In the genomic region with DNA sequence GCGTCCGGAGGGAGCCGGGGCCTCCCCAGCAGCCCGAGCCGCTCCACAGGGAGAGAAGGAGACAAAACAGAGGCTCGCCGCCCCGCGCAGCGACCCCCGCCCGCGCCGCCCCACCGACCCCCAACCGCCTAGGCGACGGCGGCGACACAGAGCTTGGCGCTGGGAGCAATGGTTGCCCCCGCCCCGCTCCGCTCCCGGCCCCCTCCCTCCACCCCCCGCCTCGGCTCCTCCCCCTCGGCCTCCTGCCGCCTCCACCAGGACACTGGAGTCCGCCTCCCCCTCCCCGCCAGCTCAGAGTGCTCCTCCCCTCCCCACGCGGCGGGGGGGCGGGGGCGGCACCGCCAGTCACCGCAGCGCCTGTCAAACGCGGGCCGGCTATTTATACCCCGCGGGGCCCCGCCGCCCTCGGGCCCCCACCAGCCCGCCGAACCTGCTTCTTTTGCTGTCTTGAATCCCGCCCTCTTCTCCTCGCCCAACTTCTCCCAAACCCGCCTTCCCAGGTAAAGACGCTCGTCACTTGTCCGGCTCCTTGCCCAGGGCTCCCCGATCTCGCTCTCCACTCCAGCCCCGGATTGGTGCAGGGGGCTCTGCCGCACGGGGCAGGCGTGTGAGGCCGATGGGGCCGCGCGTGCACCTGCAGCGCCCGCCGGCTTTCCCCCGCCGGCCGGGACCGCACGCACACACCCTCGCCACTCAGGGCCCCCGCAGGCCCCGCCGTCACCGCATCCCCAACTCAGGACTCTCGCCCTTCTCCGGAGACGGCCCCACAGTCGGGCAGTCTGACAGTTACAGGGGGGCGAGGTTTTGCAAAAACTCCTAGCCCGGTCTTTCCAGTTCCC, we compare ENCODE assay signal across 8 cellular contexts. TPM values are rescaled to one million over a fixed set of nuclear protein-coding genes. Genes with fewer than 3 reads are reported as not detected.
DNase-seq lines count a peak whose midpoint lies in the region; ATAC-seq and TF ChIP-seq lines count a peak whose summit lies in the region.

ELF2 (minus strand) TSS at position 170 of the 839 bp plus-strand sequence. CDS start 39,517 bp downstream, outside the sequence.

- WGBS in endodermal cell (ENCODE audit: insufficient coverage in 1 of 2, insufficient read length in 1 of 2), 2 experiments = 0% methylated on average over 15 to 78 of the region's 84 CpGs
- 0 to 1% methylated on average over 34 to 39 of the region's 84 CpGs for WGBS in mesodermal cell (ENCODE audit: insufficient coverage in 2 of 2), 2 experiments

- no peaks in the 10 kb centered on the region for H3K36me3 Mint-ChIP-seq in endodermal cell (ENCODE audit: low read depth)

- peak; percentile 38 for ATAC-seq in GM21390 (IDR thresholded peaks at IDR 0.05; ENCODE audit: unreplicated experiment)

- DNase-seq in COLO829 (ENCODE audit: low spot score) = peak; percentile 76
- DNase-seq in HUDEP-2 (lab: John Stamatoyannopoulos, UW; ENCODE audit: unreplicated experiment in 76 of 76) = peak in 75 of 76 experiments; percentile 36 to 96 (median 84)
- DNase-seq in NT2/D1 (ENCODE audit: low read depth, low spot score) = no peak
- DNase-seq in activated CD8-positive, alpha-beta memory T cell treated with anti-CD3 and anti-CD28 coated beads, Interleukin-2, amount 50 U/mL, for 24 hours (ENCODE audit: extremely low read depth) = peak; percentile 26
- peak; percentile 95 for DNase-seq in endodermal cell
- DNase-seq in stimulated activated CD8-positive, alpha-beta memory T cell treated with anti-CD3 and anti-CD28 coated beads, Interleukin-15, amount 100 ng/mL, for 24 hours (ENCODE audit: low read depth) = peak; percentile 48

- peak within 1 kb of the TSS; percentile 97 for H3K27ac Mint-ChIP-seq in endodermal cell

- H3K27me3 ChIP-seq in NT2/D1 (ENCODE audit: insufficient read depth, insufficient read length) (no peaks in the 10 kb centered on the region), endodermal cell (ENCODE audit: control insufficient read depth, insufficient read depth, low read length, poor library complexity, severe bottlenecking) (no peaks in the 10 kb centered on the region)

- H3K9ac ChIP-seq in NT2/D1 (ENCODE audit: insufficient read length, low read depth) (peak within 1 kb of the TSS; percentile 89), endodermal cell (ENCODE audit: extremely low read depth, low read length, poor library complexity, severe bottlenecking) (peak within 1 kb of the TSS; percentile 98)

- no peak for TF ChIP-seq CTCF in endodermal cell (conservative IDR thresholded peaks at IDR 0.05)

- H3K27ac ChIP-seq in endodermal cell (ENCODE audit: low read depth, low read length) (peak within 1 kb of the TSS; percentile 97), mesodermal cell (ENCODE audit: low read depth, low read length, severe bottlenecking) (peak within 1 kb of the TSS; percentile 91)

- no peaks in the 10 kb centered on the region for H3K9me3 ChIP-seq in NT2/D1 (ENCODE audit: insufficient read depth, low read length)
- no peaks in the 10 kb centered on the region for H3K9me3 ChIP-seq in endodermal cell (ENCODE audit: control insufficient read depth, low read length)
- H3K9me3 ChIP-seq in mesodermal cell (ENCODE audit: control insufficient read depth, low read length) = no peaks in the 10 kb centered on the region

- no peaks in the 10 kb centered on the region for H3K9me3 Mint-ChIP-seq in endodermal cell

- H3K27me3 Mint-ChIP-seq in endodermal cell (ENCODE audit: insufficient read depth) = no peaks in the 10 kb centered on the region

- no peaks in the 10 kb centered on the region for H3K4me1 ChIP-seq in NT2/D1 (ENCODE audit: insufficient read depth, insufficient read length)
- no peaks in the 10 kb centered on the region for H3K4me1 ChIP-seq in endodermal cell (ENCODE audit: control insufficient read depth, insufficient read depth, low read length)
- peaks cover 2% of the 10 kb centered on the region for H3K4me1 ChIP-seq in mesodermal cell (ENCODE audit: control insufficient read depth, insufficient read depth, low read length, poor library complexity, severe bottlenecking)

- H3K4me1 Mint-ChIP-seq in endodermal cell = peaks cover 24% of the 10 kb centered on the region

- peak within 1 kb of the TSS; percentile 94 for H3K4me3 Mint-ChIP-seq in endodermal cell

- H3K4me3 ChIP-seq in NT2/D1 (ENCODE audit: insufficient read length, low read depth) (peak within 1 kb of the TSS; percentile 83), endodermal cell (ENCODE audit: low read length) (peak within 1 kb of the TSS; percentile 84), mesodermal cell (ENCODE audit: extremely low read depth, insufficient read depth, low read length, poor library complexity, severe bottlenecking) (peak within 1 kb of the TSS; percentile 89)

- H3K36me3 ChIP-seq in NT2/D1 (ENCODE audit: insufficient read depth, insufficient read length, low read length) (no peaks in the 10 kb centered on the region), endodermal cell (ENCODE audit: control insufficient read depth, insufficient read depth, low read length) (no peaks in the 10 kb centered on the region), mesodermal cell (ENCODE audit: control insufficient read depth, insufficient read depth, low read length) (no peaks in the 10 kb centered on the region)

RNA-seq across cellular contexts. Expression of gene ELF2, which starts in this region (rescaled TPM):
- 10 to 100 TPM; 47.6 to 53.9 TPM for total RNA-seq in endodermal cell
- 30.9 TPM for polyA plus RNA-seq in endodermal cell (2013, experiment 1 of 2)
- 31.2 TPM for polyA plus RNA-seq in endodermal cell (2013, experiment 2 of 2)
- polyA plus RNA-seq in mesodermal cell (2013, experiment 1 of 2) = 26.8 TPM
- 26.7 TPM for polyA plus RNA-seq in mesodermal cell (2013, experiment 2 of 2)
